ENCODE assay signal across 13 cellular contexts in genomic region chr12:51913071-51914033, GRCh38. TPM values are rescaled to one million over a fixed set of nuclear protein-coding genes. Genes with fewer than 3 reads are reported as not detected.
DNase-seq lines count a peak whose midpoint lies in the region; TF ChIP-seq lines count a peak whose summit lies in the region.
"Had no signal": no experiment of that assay in that cellular context is flagged by ENCODE, and none has a peak within 500 bp of the region (broad histone marks: within the 10 kb centered on the region; RNA-seq: fewer than 3 reads in every experiment).

No MANE protein-coding gene starts in this region.

- peaks cover 31 to 75% (median 42%) of the 10 kb centered on the region in 10 experiments for H3K4me1 ChIP-seq in BLaER1 treated with 17β-estradiol and CSF1 and Interleukin-3, amounts not matched to agents 10 nM and 100 nM
- H3K4me1 ChIP-seq in Loucy (ENCODE audit: insufficient read depth, low read length, poor library complexity, severe bottlenecking), result peaks cover 32% of the 10 kb centered on the region
- H3K4me1 ChIP-seq in esophagus squamous epithelium, result peaks cover 8 to 73% (median 31%) of the 10 kb centered on the region in 3 donors
- peaks cover 9% of the 10 kb centered on the region for H3K4me1 ChIP-seq in neural progenitor cell
- peaks cover 14% of the 10 kb centered on the region for H3K4me1 ChIP-seq in osteoblast (ENCODE audit: insufficient read depth, low read length)

- no peaks in the 10 kb centered on the region for H4K20me1 ChIP-seq in BLaER1 treated with 17β-estradiol and CSF1 and Interleukin-3, amounts not matched to agents 10 nM and 100 nM
- H4K20me1 ChIP-seq in Loucy (ENCODE audit: insufficient read depth, low read length, poor library complexity, severe bottlenecking) (no peaks in the 10 kb centered on the region), neural progenitor cell (ENCODE audit: low read depth) (no peaks in the 10 kb centered on the region), osteoblast (ENCODE audit: insufficient read depth, low read length) (no peaks in the 10 kb centered on the region)

- no peak for TF ChIP-seq POLR2A in esophagus squamous epithelium (IDR thresholded peaks at IDR 0.05)

- no peaks in the 10 kb centered on the region for H3K36me3 Mint-ChIP-seq in neural progenitor cell

- H3K79me2 ChIP-seq in Loucy (ENCODE audit: insufficient read depth, low read length) (no peaks in the 10 kb centered on the region), neural progenitor cell (ENCODE audit: low read depth) (no peaks in the 10 kb centered on the region), osteoblast (ENCODE audit: insufficient read depth, low read length) (no peaks in the 10 kb centered on the region)

- peaks cover 11% of the 10 kb centered on the region for H3K27me3 Mint-ChIP-seq in neural progenitor cell (ENCODE audit: insufficient read depth, low read depth)

- H3K4me1 Mint-ChIP-seq in neural progenitor cell, result peaks cover 41% of the 10 kb centered on the region

- no peaks in the 10 kb centered on the region for H3K9me3 Mint-ChIP-seq in neural progenitor cell

- no peaks in the 10 kb centered on the region for H3K9me2 ChIP-seq in Loucy (replicated peaks; ENCODE audit: low read depth, low read length)

- peak overlapping the region in 5 of 10 experiments; percentile 47 to 65 (median 61); a peak in 10 of 20 replicates for H3K4me3 ChIP-seq in BLaER1 treated with 17β-estradiol and CSF1 and Interleukin-3, amounts not matched to agents 10 nM and 100 nM
- H3K4me3 ChIP-seq in Loucy (ENCODE audit: low read length, poor library complexity, severe bottlenecking), result no peak overlapping the region
- H3K4me3 ChIP-seq in esophagus squamous epithelium, result peak overlapping the region in 2 of 4 donors; percentile 28 to 51
- H3K4me3 ChIP-seq in neural progenitor cell, result no peak overlapping the region
- H3K4me3 ChIP-seq in osteoblast (ENCODE audit: insufficient read depth, low read length), result no peak overlapping the region
- H3K4me3 ChIP-seq: tibial artery had no signal

- peak overlapping the region in 5 of 11 experiments; percentile 60 to 85 (median 76); a peak in 8 of 22 replicates for H3K9ac ChIP-seq in BLaER1 treated with 17β-estradiol and CSF1 and Interleukin-3, amounts not matched to agents 10 nM and 100 nM
- H3K9ac ChIP-seq in Loucy (ENCODE audit: low read depth, low read length, poor library complexity, severe bottlenecking) (no peak overlapping the region), neural progenitor cell (no peak overlapping the region)

- DNase-seq in esophagus squamous epithelium (lab: John Stamatoyannopoulos, UW) (no peak), neural progenitor cell (ENCODE audit: low spot score) (no peak), SIG-M5 (lab: John Stamatoyannopoulos, UW) (no peak), osteoblast (ENCODE audit: insufficient read length, low spot score, missing footprints) (no peak), HuH-7.5 (ENCODE audit: low spot score) (no peak)
- no peak for DNase-seq in stimulated activated CD4-positive, alpha-beta T cell treated with anti-CD3 and anti-CD28 coated beads, Interleukin-12 subunit alpha, Interleukin-12 subunit beta, amount 100 ng/mL, for 4 hours
- DNase-seq: AML-193; effector memory CD4-positive, alpha-beta T cell; hippocampal formation; NCI-H2029 had no signal

- peaks cover 0 to 9% (median 2%) of the 10 kb centered on the region in 11 experiments; a peak in 15 of 22 replicates for H3K27me3 ChIP-seq in BLaER1 treated with 17β-estradiol and CSF1 and Interleukin-3, amounts not matched to agents 10 nM and 100 nM
- H3K27me3 ChIP-seq in Loucy (ENCODE audit: insufficient read depth, low read length, poor library complexity, severe bottlenecking) (no peaks in the 10 kb centered on the region), esophagus squamous epithelium (peaks cover 0 to 22% (median 0%) of the 10 kb centered on the region in 4 donors), neural progenitor cell (peaks cover 26% of the 10 kb centered on the region), osteoblast (ENCODE audit: insufficient read depth, low read length) (no peaks in the 10 kb centered on the region)

- H3F3A ChIP-seq in Loucy (ENCODE audit: low read depth) (no peaks in the 10 kb centered on the region), neural progenitor cell (ENCODE audit: low read depth) (no peaks in the 10 kb centered on the region)

- peak overlapping the region; percentile 76 for H3K27ac Mint-ChIP-seq in neural progenitor cell

- H2AFZ ChIP-seq in Loucy (ENCODE audit: low read length), result 0 out of 2 replicates have a peak overlapping the region, but pooled peaks have one; percentile 49
- no peak overlapping the region for H2AFZ ChIP-seq in neural progenitor cell (replicated peaks)
- H2AFZ ChIP-seq in osteoblast (ENCODE audit: low read length), result no peak overlapping the region

- H3K27ac ChIP-seq in BLaER1 treated with 17β-estradiol and CSF1 and Interleukin-3, amounts not matched to agents 10 nM and 100 nM, result peak overlapping the region in 8 of 11 experiments; percentile 39 to 84 (median 72); a peak in 16 of 22 replicates
- peak overlapping the region in 3 of 4 donors; percentile 48 to 95 (median 92) for H3K27ac ChIP-seq in esophagus squamous epithelium
- H3K27ac ChIP-seq in neural progenitor cell, result no peak overlapping the region
- H3K27ac ChIP-seq in osteoblast (ENCODE audit: low read depth, low read length), result no peak overlapping the region
- H3K27ac ChIP-seq: tibial artery had no signal

- TF ChIP-seq CTCF in Loucy (conservative IDR thresholded peaks at IDR 0.05; ENCODE audit: low read length) (peak; percentile 48), esophagus squamous epithelium (IDR thresholded peaks at IDR 0.05) (no peak), neural progenitor cell (IDR thresholded peaks at IDR 0.05) (peak; percentile 44), osteoblast (IDR thresholded peaks at IDR 0.05; ENCODE audit: extremely low read depth, low read depth, low read length) (no peak)

- intact Hi-C loops in esophagus squamous epithelium (cut with DNase I), result no loop called here

- H3K9me3 ChIP-seq in BLaER1 treated with 17β-estradiol and CSF1 and Interleukin-3, amounts not matched to agents 10 nM and 100 nM (replicated peaks in 1 of 11), result no peaks in the 10 kb centered on the region
- H3K9me3 ChIP-seq in Loucy (ENCODE audit: insufficient read depth, low read depth, low read length) (no peaks in the 10 kb centered on the region), esophagus squamous epithelium (no peaks in the 10 kb centered on the region), neural progenitor cell (ENCODE audit: low read depth) (no peaks in the 10 kb centered on the region), osteoblast (ENCODE audit: low read depth, low read length) (no peaks in the 10 kb centered on the region)
- H3K9me3 ChIP-seq: tibial artery had no signal

- H3K4me2 ChIP-seq in BLaER1 treated with 17β-estradiol and CSF1 and Interleukin-3, amounts not matched to agents 10 nM and 100 nM, result peak overlapping the region; percentile 55 to 97 (median 79); a peak in 17 of 22 replicates
- H3K4me2 ChIP-seq in Loucy (ENCODE audit: low read depth, low read length, poor library complexity, severe bottlenecking), result no peak overlapping the region
- H3K4me2 ChIP-seq in neural progenitor cell, result no peak overlapping the region
- no peak overlapping the region for H3K4me2 ChIP-seq in osteoblast (ENCODE audit: insufficient read depth, low read length)

- WGBS in esophagus squamous epithelium, 2 donors, result 77 to 84% methylated on average over 12 to 13 of the region's 30 CpGs

- H3K4me3 Mint-ChIP-seq in neural progenitor cell, result peak overlapping the region; percentile 48

- H3K36me3 ChIP-seq in BLaER1 treated with 17β-estradiol and CSF1 and Interleukin-3, amounts not matched to agents 10 nM and 100 nM, result peaks cover 0 to 40% (median 0%) of the 10 kb centered on the region in 11 experiments; a peak in 8 of 22 replicates
- H3K36me3 ChIP-seq in Loucy (ENCODE audit: insufficient read depth, low read length), result no peaks in the 10 kb centered on the region
- H3K36me3 ChIP-seq in esophagus squamous epithelium, result peaks cover 0 to 17% (median 0%) of the 10 kb centered on the region in 3 donors
- H3K36me3 ChIP-seq in neural progenitor cell, result no peaks in the 10 kb centered on the region
- no peaks in the 10 kb centered on the region for H3K36me3 ChIP-seq in osteoblast (ENCODE audit: insufficient read depth, low read length)

RNA-seq across cellular contexts. Expression of gene ACVRL1, which starts 6.0 kb away (rescaled TPM):
- total RNA-seq in esophagus squamous epithelium (10 to 100 TPM in 3 of 4 donors, 1 to 10 TPM in 1; 2.0 to 71.3 (median 14.5) TPM), neural progenitor cell (ENCODE audit: low replicate concordance) (0.22 and 2.0 TPM in 2 replicates), osteoblast (9.8 and 11.5 TPM in 2 replicates)

RNA-seq across cellular contexts. Expression of gene ANKRD33, which starts 25.4 kb away (rescaled TPM):
- under 1 TPM in 1 of 4 donors, not detected in 3; 0.70 TPM for total RNA-seq in esophagus squamous epithelium
- total RNA-seq in neural progenitor cell (ENCODE audit: low replicate concordance), result 0.39 and 0.46 TPM in 2 replicates
- total RNA-seq in osteoblast, result not detected in 2 replicates

RNA-seq across cellular contexts. Expression of gene ACVR1B, which starts 38.1 kb away (rescaled TPM):
- total RNA-seq in esophagus squamous epithelium, result 10 to 100 TPM; 11.4 to 31.7 (median 16.8) TPM
- total RNA-seq in neural progenitor cell (ENCODE audit: low replicate concordance), result 13.8 and 18.9 TPM in 2 replicates
- total RNA-seq in osteoblast, result 10.5 and 13.0 TPM in 2 replicates

Comparison
In these comparisons a context has a peak if more than half of its experiments do, and no peak if none do; other contexts are left out.
1. H3K27ac ChIP-seq: peak in BLaER1 treated with 17β-estradiol and CSF1 and Interleukin-3, amounts not matched to agents 10 nM and 100 nM (8 of 11) and esophagus squamous epithelium (3 of 4); none in neural progenitor cell (single experiment) and osteoblast (single experiment).
2. H3K4me2 ChIP-seq: peak in BLaER1 treated with 17β-estradiol and CSF1 and Interleukin-3, amounts not matched to agents 10 nM and 100 nM (11 of 11); none in Loucy (single experiment), neural progenitor cell (single experiment) and osteoblast (single experiment).
3. CTCF ChIP-seq: peak in Loucy (single experiment) and neural progenitor cell (single experiment); none in esophagus squamous epithelium (0 of 6) and osteoblast (single experiment).